ENCODE assay signal across 2 cellular contexts in genomic region chr17:39750131-39751015, GRCh38.
A peak's percentile ranks its signal among the peaks of the same experiment; 100 is the strongest.
TF ChIP-seq lines count a peak whose summit lies in the region.

No MANE protein-coding gene starts in this region.

TF ChIP-seq in HEK293, 187 proteins besides CTCF, POLR2A, EP300 and RAD21 (continues in another document):
- peak; percentile 60 for TF ChIP-seq KLF17 (tag by site-specific recombination; IDR thresholded peaks at IDR 0.05)
- TF ChIP-seq ZNF138 (tag by site-specific recombination; IDR thresholded peaks at IDR 0.05; ENCODE audit: borderline replicate concordance), result no peak
- no peak for TF ChIP-seq ZNF416 (tag by site-specific recombination; IDR thresholded peaks at IDR 0.05)
- TF ChIP-seq ZNF830 (tag by site-specific recombination; IDR thresholded peaks at IDR 0.05; ENCODE audit: low read depth), result no peak
- TF ChIP-seq ZNF580 (tag by site-specific recombination; IDR thresholded peaks at IDR 0.05), result no peak
- no peak for TF ChIP-seq ZSCAN18 (tag by site-specific recombination; IDR thresholded peaks at IDR 0.05)
- TF ChIP-seq ZNF704 (tag by site-specific recombination; IDR thresholded peaks at IDR 0.05), result no peak
- no peak for TF ChIP-seq KLF7 (tag by site-specific recombination; IDR thresholded peaks at IDR 0.05; ENCODE audit: borderline replicate concordance)
- peak; percentile 62; the same call in 1 of the 2 replicates for TF ChIP-seq ZNF600 (tag by site-specific recombination; IDR thresholded peaks at IDR 0.05)
- TF ChIP-seq GFI1B (tag by site-specific recombination; IDR thresholded peaks at IDR 0.05), result no peak
- TF ChIP-seq ZNF19 (tag by site-specific recombination; IDR thresholded peaks at IDR 0.05; ENCODE audit: low read depth), result no peak
- no peak for TF ChIP-seq ZBTB21 (tag by site-specific recombination; IDR thresholded peaks at IDR 0.05)
- no peak for TF ChIP-seq OVOL3 (tag by site-specific recombination; IDR thresholded peaks at IDR 0.05)
- no peak for TF ChIP-seq ZNF184 (tag by site-specific recombination; IDR thresholded peaks at IDR 0.05)
- no peak for TF ChIP-seq ZNF596 (tag by site-specific recombination; IDR thresholded peaks at IDR 0.05)
- TF ChIP-seq ZNF701 (tag by site-specific recombination; IDR thresholded peaks at IDR 0.05), result no peak
- TF ChIP-seq ZBTB48 (tag by site-specific recombination; IDR thresholded peaks at IDR 0.05), result 0 out of 2 replicates have a peak, but pooled peaks have one; percentile 15
- TF ChIP-seq ZNF148 (tag by site-specific recombination; IDR thresholded peaks at IDR 0.05; ENCODE audit: borderline replicate concordance), result no peak
- no peak for TF ChIP-seq ZSCAN30 (tag by site-specific recombination; IDR thresholded peaks at IDR 0.05)
- no peak for TF ChIP-seq ZNF354C (tag by site-specific recombination; IDR thresholded peaks at IDR 0.05; ENCODE audit: borderline replicate concordance, low read depth)
- TF ChIP-seq FEZF1 (tag by site-specific recombination; IDR thresholded peaks at IDR 0.05), result no peak
- no peak for TF ChIP-seq ZNF664 (tag by site-specific recombination; IDR thresholded peaks at IDR 0.05)
- peak; percentile 49 for TF ChIP-seq GLIS2 (tag by site-specific recombination; IDR thresholded peaks at IDR 0.05)

TF ChIP-seq in H1, 55 proteins besides CTCF, POLR2A, EP300 and RAD21:
- TF ChIP-seq ATF3 (IDR thresholded peaks at IDR 0.05; ENCODE audit: insufficient read depth, low read depth, low read length), result no peak
- TF ChIP-seq CEBPB (IDR thresholded peaks at IDR 0.05; ENCODE audit: low read depth, low read length), result no peak
- no peak for TF ChIP-seq YY1 (IDR thresholded peaks at IDR 0.05; ENCODE audit: low read depth, low read length)
- no peak for TF ChIP-seq E2F6 (IDR thresholded peaks at IDR 0.05)
- no peak for TF ChIP-seq CBX8 (IDR thresholded peaks at IDR 0.05; ENCODE audit: borderline replicate concordance, low read depth, low read length)
- no peak for TF ChIP-seq JUND (IDR thresholded peaks at IDR 0.05; ENCODE audit: low read length)
- TF ChIP-seq EZH2 (IDR thresholded peaks at IDR 0.05; ENCODE audit: low read depth, low read length, severe bottlenecking), result no peak
- no peak for TF ChIP-seq CHD7 (IDR thresholded peaks at IDR 0.05; ENCODE audit: insufficient replicate concordance, low read length)
- TF ChIP-seq NANOG (IDR thresholded peaks at IDR 0.05; ENCODE audit: insufficient read depth, low read depth, low read length, poor library complexity, severe bottlenecking), result no peak
- TF ChIP-seq RNF2 (IDR thresholded peaks at IDR 0.05; ENCODE audit: borderline replicate concordance, low read depth, low read length, missing control alignments, poor library complexity, severe bottlenecking), result no peak
- TF ChIP-seq MAX (IDR thresholded peaks at IDR 0.05), result no peak
- TF ChIP-seq SIRT6 (IDR thresholded peaks at IDR 0.05; ENCODE audit: low read length), result no peak
- no peak for TF ChIP-seq GABPA (IDR thresholded peaks at IDR 0.05; ENCODE audit: borderline replicate concordance, insufficient read depth, low read length)
